ENCODE assay signal across 20 cellular contexts in genomic region chr6:17395112-17395511, GRCh38. TPM values are rescaled to one million over a fixed set of nuclear protein-coding genes. Genes with fewer than 3 reads are reported as not detected.
DNase-seq lines count a peak whose midpoint lies in the region; ATAC-seq, FAIRE-seq and TF ChIP-seq lines count a peak whose summit lies in the region.
"Had no signal": no experiment of that assay in that cellular context is flagged by ENCODE, and none has a peak within 500 bp of the region (broad histone marks: within the 10 kb centered on the region; RNA-seq: fewer than 3 reads in every experiment).

No MANE protein-coding gene starts in this region.

- WGBS in HepG2 (ENCODE audit: low lambda C conversion rate), result 13% methylated on average over 1 of the region's 1 CpG
- 39% methylated on average over 1 of the region's 1 CpG for WGBS in right lobe of liver (ENCODE audit: insufficient coverage, low coverage, low lambda C conversion rate, missing lambda C conversion rate)

- H3K4me1 Mint-ChIP-seq in astrocyte (ENCODE audit: low read depth, unreplicated experiment), result peaks cover 4% of the 10 kb centered on the region
- H3K4me1 Mint-ChIP-seq in nephron, result peaks cover 14% of the 10 kb centered on the region
- H3K4me1 Mint-ChIP-seq in stimulated activated effector memory CD8-positive, alpha-beta T cell treated with anti-CD3 and anti-CD28 coated beads, Interleukin-12 subunit alpha, Interleukin-12 subunit beta, amount 100 ng/mL, for 72 hours, result no peaks in the 10 kb centered on the region

- TF ChIP-seq POLR2A in HepG2 (IDR thresholded peaks at IDR 0.05; ENCODE audit: insufficient read depth in 1 of 2, low read depth in 2 of 2, low read length in 2 of 2), result no peak
- TF ChIP-seq POLR2A in right lobe of liver (IDR thresholded peaks at IDR 0.05), result no peak
- TF ChIP-seq POLR2A in vagina (IDR thresholded peaks at IDR 0.05), result no peak
- TF ChIP-seq POLR2A in GM18505 (IDR thresholded peaks at IDR 0.05; ENCODE audit: borderline replicate concordance, extremely low read depth, insufficient read depth, insufficient read length), result no peak

- H3K9ac ChIP-seq in HepG2 (ENCODE audit: insufficient read depth, low read depth, low read length) (peak overlapping the region; percentile 81), astrocyte (ENCODE audit: low read length) (no peak overlapping the region)

- H3K9me3 Mint-ChIP-seq in astrocyte (ENCODE audit: unreplicated experiment) (no peaks in the 10 kb centered on the region), nephron (peaks cover 9% of the 10 kb centered on the region)
- H3K9me3 Mint-ChIP-seq in stimulated activated effector memory CD8-positive, alpha-beta T cell treated with anti-CD3 and anti-CD28 coated beads, Interleukin-12 subunit alpha, Interleukin-12 subunit beta, amount 100 ng/mL, for 72 hours, result no peaks in the 10 kb centered on the region
- H3K9me3 Mint-ChIP-seq: activated naive CD4-positive, alpha-beta T cell treated with anti-CD3 and anti-CD28 coated beads for 36 hours had no signal

- H3K36me3 Mint-ChIP-seq in astrocyte (ENCODE audit: low read depth, unreplicated experiment) (peaks cover 1% of the 10 kb centered on the region), nephron (ENCODE audit: low read depth) (peaks cover 20% of the 10 kb centered on the region)
- no peaks in the 10 kb centered on the region for H3K36me3 Mint-ChIP-seq in stimulated activated effector memory CD8-positive, alpha-beta T cell treated with anti-CD3 and anti-CD28 coated beads, Interleukin-12 subunit alpha, Interleukin-12 subunit beta, amount 100 ng/mL, for 72 hours

- H3K27ac Mint-ChIP-seq in astrocyte (ENCODE audit: unreplicated experiment) (peak overlapping the region; percentile 99), nephron (peak overlapping the region in 2 of 3 experiments; percentile 97 to 98)
- no peak overlapping the region for H3K27ac Mint-ChIP-seq in stimulated activated effector memory CD8-positive, alpha-beta T cell treated with anti-CD3 and anti-CD28 coated beads, Interleukin-12 subunit alpha, Interleukin-12 subunit beta, amount 100 ng/mL, for 72 hours
- H3K27ac Mint-ChIP-seq: activated naive CD4-positive, alpha-beta T cell treated with anti-CD3 and anti-CD28 coated beads for 36 hours had no signal

- POLR2A ChIA-PET in HepG2 (lab: Yijun Ruan, JAX), result interaction anchor here (0.8 to 3.0 kb wide), 4 partner anchors 13 to 205 kb away, joined by 3 to 33 read pairs (median 8); partner anchors contain the start of gene FAM8A1

- TF ChIP-seq CTCF in HepG2 (CRISPR knock-in tag; IDR thresholded peaks at IDR 0.05), result no peak
- no peak for TF ChIP-seq CTCF in right lobe of liver (IDR thresholded peaks at IDR 0.05)
- TF ChIP-seq CTCF in astrocyte (IDR thresholded peaks at IDR 0.05; ENCODE audit: insufficient read depth, low read depth, low read length), result no peak
- TF ChIP-seq CTCF in nephron (IDR thresholded peaks at IDR 0.05; ENCODE audit: unreplicated experiment in 3 of 3), result no peak
- no peak for TF ChIP-seq CTCF in vagina (IDR thresholded peaks at IDR 0.05)

- intact Hi-C loops in HepG2 (cut with micrococcal nuclease; ENCODE audit: unreplicated experiment) (loop anchor here (2.0 kb wide), 1 partner anchor 114 kb away; the partner anchor contains the start of gene RBM24), right lobe of liver (cut with DNase I) (no loop called here), vagina (cut with DNase I) (loop anchor here (10.0 kb wide), 1 partner anchor 110 kb away; the partner anchor contains the start of gene RBM24)

- H3K27me3 ChIP-seq in HepG2 (ENCODE audit: control insufficient read depth in 1 of 2, insufficient read depth in 2 of 2, low read length in 2 of 2), result peaks cover 0 to 6% of the 10 kb centered on the region in 2 experiments; a peak in 1 of 5 replicates
- no peaks in the 10 kb centered on the region for H3K27me3 ChIP-seq in right lobe of liver
- H3K27me3 ChIP-seq in astrocyte (ENCODE audit: insufficient read depth, low read length), result no peaks in the 10 kb centered on the region
- H3K27me3 ChIP-seq in vagina, result no peaks in the 10 kb centered on the region
- H3K27me3 ChIP-seq: MG63 had no signal

- H3K27me3 Mint-ChIP-seq in astrocyte (ENCODE audit: low read depth, unreplicated experiment), result no peaks in the 10 kb centered on the region
- peaks cover 22% of the 10 kb centered on the region for H3K27me3 Mint-ChIP-seq in nephron (ENCODE audit: low read depth)

- H3K79me2 ChIP-seq in HepG2 (ENCODE audit: insufficient read depth, low read length) (peaks cover 21% of the 10 kb centered on the region), astrocyte (ENCODE audit: insufficient read depth, low read length) (peaks cover 50% of the 10 kb centered on the region)

- H3K4me3 Mint-ChIP-seq in astrocyte (ENCODE audit: unreplicated experiment), result peak overlapping the region; percentile 98
- H3K4me3 Mint-ChIP-seq in nephron, result peak overlapping the region; percentile 97 to 100 (median 98)
- H3K4me3 Mint-ChIP-seq in stimulated activated effector memory CD8-positive, alpha-beta T cell treated with anti-CD3 and anti-CD28 coated beads, Interleukin-12 subunit alpha, Interleukin-12 subunit beta, amount 100 ng/mL, for 72 hours, result no peak overlapping the region

- H3K9me3 ChIP-seq in HepG2 (ENCODE audit: low read length) (no peaks in the 10 kb centered on the region), right lobe of liver (no peaks in the 10 kb centered on the region), astrocyte (ENCODE audit: insufficient read depth, low read depth, low read length) (no peaks in the 10 kb centered on the region), vagina (no peaks in the 10 kb centered on the region)
- H3K9me3 ChIP-seq: MG63 had no signal

- no peak; a peak in 1 of 4 replicates for TF ChIP-seq EP300 in HepG2 (IDR thresholded peaks at IDR 0.05; ENCODE audit: low read depth in 2 of 2, low read length in 2 of 2)
- no peak for TF ChIP-seq EP300 in HepG2 (CRISPR knock-in tag; IDR thresholded peaks at IDR 0.05; ENCODE audit: borderline replicate concordance)

- peak overlapping the region; percentile 77 for H3K4me2 ChIP-seq in HepG2 (ENCODE audit: low read depth, low read length)
- peak overlapping the region; percentile 95 for H3K4me2 ChIP-seq in astrocyte (ENCODE audit: low read length)

- H3K4me3 ChIP-seq in HepG2 (replicated peaks in 1 of 3; ENCODE audit: insufficient read depth in 1 of 3, low read depth in 2 of 3, low read length in 3 of 3), result peak overlapping the region; percentile 86 to 89 (median 86); a peak in 5 of 6 replicates
- no peak overlapping the region for H3K4me3 ChIP-seq in right lobe of liver
- H3K4me3 ChIP-seq in astrocyte (ENCODE audit: insufficient read depth, low read depth, low read length), result peak overlapping the region; percentile 73
- H3K4me3 ChIP-seq in vagina, result no peak overlapping the region

- ATAC-seq in HepG2 (peak; percentile 32; the same call in 2 of the 3 replicates), right lobe of liver (no peak), GM18505 (IDR thresholded peaks at IDR 0.05; ENCODE audit: unreplicated experiment) (no peak)
- no peak for ATAC-seq in stimulated activated effector memory CD8-positive, alpha-beta T cell treated with anti-CD3 and anti-CD28 coated beads, Interleukin-12 subunit alpha, Interleukin-12 subunit beta, amount 100 ng/mL, for 72 hours
- ATAC-seq: left lobe of liver had no signal

- TF ChIP-seq RAD21 in HepG2 (CRISPR knock-in tag; IDR thresholded peaks at IDR 0.05), result no peak

- CTCF ChIA-PET in HepG2 (lab: Yijun Ruan, JAX; ENCODE audit: low intra/inter-chr PET ratio, low total read pairs), result no interaction called here

- H4K20me1 ChIP-seq in HepG2 (ENCODE audit: insufficient read depth, low read length) (no peaks in the 10 kb centered on the region), astrocyte (ENCODE audit: insufficient read depth, low read length) (no peaks in the 10 kb centered on the region)

- no peak for FAIRE-seq in HepG2 (lab: Jason Lieb, UNC)
- FAIRE-seq in astrocyte (lab: Jason Lieb, UNC), result no peak
- FAIRE-seq: GM18507, TTC549 had no signal

- H3K4me1 ChIP-seq in HepG2 (ENCODE audit: insufficient read depth, low read length), result peaks cover 53% of the 10 kb centered on the region
- H3K4me1 ChIP-seq in right lobe of liver, result peaks cover 0 to 13% (median 5%) of the 10 kb centered on the region in 4 donors
- H3K4me1 ChIP-seq in astrocyte (ENCODE audit: insufficient read depth, low read length), result peaks cover 4% of the 10 kb centered on the region
- no peaks in the 10 kb centered on the region for H3K4me1 ChIP-seq in vagina

- peak; percentile 55 for DNase-seq in HepG2 (ENCODE audit: low spot score)
- DNase-seq in right lobe of liver, result no peak
- no peak for DNase-seq in astrocyte (ENCODE audit: low read depth)
- DNase-seq in vagina (ENCODE audit: extremely low spot score in 2 of 2), result no peak
- no peak for DNase-seq in stimulated activated effector memory CD8-positive, alpha-beta T cell treated with anti-CD3 and anti-CD28 coated beads, Interleukin-12 subunit alpha, Interleukin-12 subunit beta, amount 100 ng/mL, for 72 hours (ENCODE audit: low spot score in 2 of 2)
- no peak for DNase-seq in stimulated activated CD4-positive, alpha-beta T cell treated with anti-CD3 and anti-CD28 coated beads, Interleukin-2, amount 100 ng/mL, for 48 hours
- DNase-seq: activated CD4-positive, alpha-beta T cell treated with anti-CD3 and anti-CD28 coated beads, Interleukin-2, amount 50 U/mL, for 1 hour; activated naive CD4-positive, alpha-beta T cell treated with anti-CD3 and anti-CD28 coated beads for 36 hours; DMS153; hippocampal formation; MG63; NCI-H1930; NCI-H524 treated with DMSO at 0.1 percent for 48 hours; stimulated activated CD4-positive, alpha-beta T cell treated with anti-CD3 and anti-CD28 coated beads, Interleukin-1b, Interleukin-23, amount 100 ng/mL, for 48 hours had no signal

- BruUV-seq in HepG2 (replicated peaks; lab: Mats Ljungman, UMichigan), result no TSS peak

- peak overlapping the region; percentile 55 for H3K27ac ChIP-seq in HepG2 (ENCODE audit: extremely low read length, insufficient read depth, low read length)
- no peak overlapping the region for H3K27ac ChIP-seq in right lobe of liver
- H3K27ac ChIP-seq in astrocyte (ENCODE audit: low read depth, low read length), result no peak overlapping the region
- H3K27ac ChIP-seq in vagina, result peak overlapping the region; percentile 89

- H2AFZ ChIP-seq in HepG2 (ENCODE audit: low read length), result no peak overlapping the region
- no peak overlapping the region for H2AFZ ChIP-seq in astrocyte (ENCODE audit: low read depth, low read length)

- in situ Hi-C loops in HepG2 (cut with HindIII; ENCODE audit: extremely low pct_ligation_motif_present, low pct_unique_long_range_greater_than_20kb), result no loop called here

- H3K36me3 ChIP-seq in HepG2 (replicated peaks in 1 of 2; ENCODE audit: control insufficient read depth in 1 of 2, insufficient read depth in 2 of 2, low read length in 2 of 2) (no peaks in the 10 kb centered on the region), right lobe of liver (no peaks in the 10 kb centered on the region), astrocyte (ENCODE audit: insufficient read depth, low read length) (no peaks in the 10 kb centered on the region), vagina (no peaks in the 10 kb centered on the region)
- H3K36me3 ChIP-seq: MG63 had no signal

RNA-seq across cellular contexts. Expression of gene CAP2, which starts 1.7 kb away (rescaled TPM):
- total RNA-seq in HepG2 (2016; rRNA removed; fragmentation: Illumina TruSeq; extraction: Trizol) (7.9 and 8.8 TPM in 2 replicates), right lobe of liver (1 to 10 TPM; 2.1 to 7.4 (median 6.1) TPM), astrocyte (49.1 and 55.3 TPM in 2 replicates), vagina (9.6 TPM)
- total RNA-seq in HepG2 (2016; cell fraction: cytosol; rRNA removed; fragmentation: Illumina TruSeq; extraction: Trizol; ENCODE audit: low read depth), result 1.9 TPM in 2 replicates
- total RNA-seq in HepG2 (2016; cell fraction: insoluble cytoplasmic fraction; rRNA removed; fragmentation: Illumina TruSeq; extraction: Trizol), result 6.6 and 7.6 TPM in 2 replicates
- 3.4 and 4.3 TPM in 2 replicates for total RNA-seq in HepG2 (2016; cell fraction: membrane; rRNA removed; fragmentation: Illumina TruSeq; extraction: Trizol)
- total RNA-seq in HepG2 (2016; cell fraction: nucleus; rRNA removed; fragmentation: Illumina TruSeq; extraction: Trizol), result 6.9 and 9.0 TPM in 2 replicates
- polyA plus RNA-seq in HepG2 (2011; rRNA removed), result 35.7 and 53.1 TPM in 2 replicates
- polyA plus RNA-seq in HepG2 (2011; cell fraction: cytosol; rRNA removed), result 24.4 and 25.6 TPM in 2 replicates
- polyA plus RNA-seq in HepG2 (2011; cell fraction: nucleus; rRNA removed), result 50.2 and 52.1 TPM in 2 replicates
- polyA plus RNA-seq in HepG2 (2012), result 29.4 and 36.2 TPM in 2 replicates
- 0.93 and 1.5 TPM in 2 replicates for polyA plus RNA-seq in HepG2 (2016; cell fraction: cytosol; fragmentation: Illumina TruSeq; extraction: Trizol; ENCODE audit: low read depth)
- 11.5 and 12.1 TPM in 2 replicates for polyA plus RNA-seq in HepG2 (2016; cell fraction: insoluble cytoplasmic fraction; fragmentation: Illumina TruSeq; extraction: Trizol; ENCODE audit: low read depth)
- polyA plus RNA-seq in HepG2 (2016; cell fraction: membrane; fragmentation: Illumina TruSeq; extraction: Trizol; ENCODE audit: low read depth), result 2.0 and 2.6 TPM in 2 replicates
- polyA plus RNA-seq in HepG2 (2016; cell fraction: nucleus; fragmentation: Illumina TruSeq; extraction: Trizol; ENCODE audit: insufficient read depth, low read depth), result 17.9 and 19.7 TPM in 2 replicates
- polyA minus RNA-seq in HepG2 (2011; rRNA and poly(A)+ RNA removed; ENCODE audit: low replicate concordance), result 15.5 and 33.6 TPM in 2 replicates
- 26.6 and 28.9 TPM in 2 replicates for polyA minus RNA-seq in HepG2 (2011; cell fraction: cytosol; rRNA and poly(A)+ RNA removed)
- 42.9 and 47.0 TPM in 2 replicates for polyA minus RNA-seq in HepG2 (2011; cell fraction: nucleus; rRNA and poly(A)+ RNA removed)
- total RNA-seq: activated naive CD4-positive, alpha-beta T cell treated with anti-CD3 and anti-CD28 coated beads for 36 hours; OCI-LY7 had no signal

Comparison
In these comparisons a context has a peak if more than half of its experiments do, and no peak if none do; other contexts are left out.
1. H3K27ac ChIP-seq: peak in HepG2 (single experiment) and vagina (single experiment); none in right lobe of liver (0 of 3) and astrocyte (single experiment).
2. H3K4me3 ChIP-seq: peak in HepG2 (3 of 3) and astrocyte (single experiment); none in right lobe of liver (0 of 3) and vagina (0 of 2).
3. intact Hi-C loops: an anchor here in HepG2 (2.0 kb wide) and vagina (10.0 kb wide); none called in right lobe of liver.